Comparison of ENCODE assay signal across 8 cellular contexts in genomic region chr10:14648042-14648765, GRCh38.
DNase-seq lines count a peak whose midpoint lies in the region; ATAC-seq lines count a peak whose summit lies in the region.

No MANE protein-coding gene starts in this region.

- H3K9me3 Mint-ChIP-seq in activated CD8-positive, alpha-beta T cell treated with anti-CD3 and anti-CD28 coated beads, Interleukin-2, amount 10 ng/mL, durations not matched to agents 7 days and 5 days (ENCODE audit: insufficient read depth), result no peaks in the 10 kb centered on the region
- H3K9me3 Mint-ChIP-seq in effector memory CD8-positive, alpha-beta T cell, result no peaks in the 10 kb centered on the region

- peak overlapping the region; percentile 93 for H3K27ac Mint-ChIP-seq in activated CD8-positive, alpha-beta T cell treated with anti-CD3 and anti-CD28 coated beads, Interleukin-2, amount 10 ng/mL, durations not matched to agents 7 days and 5 days
- H3K27ac Mint-ChIP-seq in effector memory CD8-positive, alpha-beta T cell, result peak overlapping the region; percentile 99

- peaks cover 49% of the 10 kb centered on the region for H3K4me1 Mint-ChIP-seq in activated CD8-positive, alpha-beta T cell treated with anti-CD3 and anti-CD28 coated beads, Interleukin-2, amount 10 ng/mL, durations not matched to agents 7 days and 5 days (ENCODE audit: low read depth)
- peaks cover 29 to 39% of the 10 kb centered on the region in 2 donors for H3K4me1 Mint-ChIP-seq in effector memory CD8-positive, alpha-beta T cell (ENCODE audit: low read depth in 2 of 2)

- CTCF ChIA-PET in activated CD8-positive, alpha-beta T cell treated with anti-CD3 and anti-CD28 coated beads, Interleukin-2, amount 10 ng/mL, durations not matched to agents 7 days and 5 days (lab: Charles Lee), result interaction anchor here (0.9 to 1.9 kb wide), 6 partner anchors 9 to 189 kb away, joined by 3 to 9 read pairs (median 4); partner anchors contain the start of gene CDNF

- H3K36me3 ChIP-seq in MG63, result no peaks in the 10 kb centered on the region

- peak; percentile 73 for DNase-seq in NCI-H2227 (lab: John Stamatoyannopoulos, UW; ENCODE audit: unreplicated experiment)
- peak; percentile 82 for DNase-seq in activated CD8-positive, alpha-beta T cell treated with anti-CD3 and anti-CD28 coated beads, Interleukin-2, amount 10 ng/mL, durations not matched to agents 7 days and 5 days
- DNase-seq in effector memory CD8-positive, alpha-beta T cell, result peak; percentile 63 to 78 (median 63)
- peak; percentile 81 for DNase-seq in mucosa of gallbladder (ENCODE audit: low spot score)
- DNase-seq in stimulated activated CD8-positive, alpha-beta memory T cell treated with anti-CD3 and anti-CD28 coated beads, Interleukin-2, amount 100 ng/mL, for 1 hour (ENCODE audit: low read depth in 2 of 2), result peak; percentile 37 to 55
- no peak for DNase-seq in MG63

- H3K4me3 Mint-ChIP-seq in activated CD8-positive, alpha-beta T cell treated with anti-CD3 and anti-CD28 coated beads, Interleukin-2, amount 10 ng/mL, durations not matched to agents 7 days and 5 days, result peak overlapping the region; percentile 78
- H3K4me3 Mint-ChIP-seq in effector memory CD8-positive, alpha-beta T cell, result peak overlapping the region; percentile 76

- H3K9me3 ChIP-seq in MG63, result no peaks in the 10 kb centered on the region

- no peaks in the 10 kb centered on the region for H3K36me3 Mint-ChIP-seq in activated CD8-positive, alpha-beta T cell treated with anti-CD3 and anti-CD28 coated beads, Interleukin-2, amount 10 ng/mL, durations not matched to agents 7 days and 5 days (ENCODE audit: low read depth)
- H3K36me3 Mint-ChIP-seq in effector memory CD8-positive, alpha-beta T cell (ENCODE audit: insufficient read depth), result peaks cover 17% of the 10 kb centered on the region

- peak; percentile 96 for ATAC-seq in GM18511 (IDR thresholded peaks at IDR 0.05; ENCODE audit: unreplicated experiment)
- ATAC-seq in HG02970 (IDR thresholded peaks at IDR 0.05; ENCODE audit: low FRiP score, unreplicated experiment), result peak; percentile 96
- ATAC-seq in activated CD8-positive, alpha-beta T cell treated with anti-CD3 and anti-CD28 coated beads, Interleukin-2, amount 10 ng/mL, durations not matched to agents 7 days and 5 days, result peak; percentile 90
- ATAC-seq in effector memory CD8-positive, alpha-beta T cell (replicated peaks), result peak; percentile 79

- POLR2A ChIA-PET in activated CD8-positive, alpha-beta T cell treated with anti-CD3 and anti-CD28 coated beads, Interleukin-2, amount 10 ng/mL, durations not matched to agents 7 days and 5 days (lab: Charles Lee), result interaction anchor here (0.6 to 1.6 kb wide), 7 partner anchors 10 to 232 kb away, joined by 3 to 20 read pairs (median 3); no protein-coding TSS in a partner anchor

- no peaks in the 10 kb centered on the region for H3K27me3 ChIP-seq in MG63

- H3K27me3 Mint-ChIP-seq in activated CD8-positive, alpha-beta T cell treated with anti-CD3 and anti-CD28 coated beads, Interleukin-2, amount 10 ng/mL, durations not matched to agents 7 days and 5 days (ENCODE audit: low read depth), result no peaks in the 10 kb centered on the region
- H3K27me3 Mint-ChIP-seq in effector memory CD8-positive, alpha-beta T cell, result no peaks in the 10 kb centered on the region

- no peak overlapping the region for H3K4me3 ChIP-seq in MG63
